ENCODE assay signal across 9 cellular contexts in the genomic region with DNA sequence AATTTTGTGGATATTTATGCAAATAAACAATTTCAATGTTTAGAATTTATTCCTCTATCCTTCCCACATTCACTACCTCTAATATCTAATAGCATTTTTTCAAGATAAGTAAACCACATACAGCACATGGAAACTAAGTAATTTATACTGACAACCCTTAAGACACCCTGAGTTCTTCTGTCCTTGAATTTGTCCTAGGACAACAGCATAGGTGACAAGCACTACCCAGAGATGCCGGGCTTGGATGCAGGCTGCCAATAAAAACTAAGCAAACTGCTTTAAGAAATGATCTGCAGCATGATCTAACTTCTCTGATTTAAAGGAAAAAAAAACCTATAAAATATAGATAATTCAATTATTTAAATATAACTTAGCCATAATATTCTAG. TPM values are rescaled to one million over a fixed set of nuclear protein-coding genes. Genes with fewer than 3 reads are reported as not detected.
A peak's percentile ranks its signal among the peaks of the same experiment; 100 is the strongest.
DNase-seq lines count a peak whose midpoint lies in the region; ATAC-seq, FAIRE-seq and TF ChIP-seq lines count a peak whose summit lies in the region.
"Had no signal": no experiment of that assay in that cellular context is flagged by ENCODE, and none has a peak within 500 bp of the region (broad histone marks: within the 10 kb centered on the region; RNA-seq: fewer than 3 reads in every experiment).

No MANE protein-coding gene starts in this region.

- H3K36me3 Mint-ChIP-seq in activated CD4-positive, alpha-beta T cell treated with anti-CD3 and anti-CD28 coated beads, Interleukin-2, amount 10 ng/mL, durations not matched to agents 24 days and 14 days (ENCODE audit: low read depth) = peaks cover 7% of the 10 kb centered on the region

- no peak for TF ChIP-seq CTCF in adrenal gland (IDR thresholded peaks at IDR 0.05)
- no peak for TF ChIP-seq CTCF in HepG2 (CRISPR knock-in tag; IDR thresholded peaks at IDR 0.05)

- peak overlapping the region in 3 of 4 donors; percentile 4 to 60 (median 27) for H3K4me3 ChIP-seq in adrenal gland
- peak overlapping the region in 2 of 3 experiments; percentile 32; a peak in 2 of 6 replicates for H3K4me3 ChIP-seq in HepG2 (replicated peaks in 1 of 3; ENCODE audit: insufficient read depth in 1 of 3, low read depth in 2 of 3, low read length in 3 of 3)
- peak overlapping the region; percentile 8 for H3K4me3 ChIP-seq in thymus (ENCODE audit: low read length)

- FAIRE-seq in HepG2 (lab: Jason Lieb, UNC) = no peak
- FAIRE-seq: TTC549 had no signal

- ATAC-seq in HepG2 = no peak
- ATAC-seq in HG02763 (IDR thresholded peaks at IDR 0.05; ENCODE audit: unreplicated experiment) = no peak
- no peak for ATAC-seq in HG03354 (IDR thresholded peaks at IDR 0.05; ENCODE audit: poor library complexity, severe bottlenecking, unreplicated experiment)

- H2AFZ ChIP-seq in HepG2 (ENCODE audit: low read length) = no peak overlapping the region

- H3K9me3 Mint-ChIP-seq in activated CD4-positive, alpha-beta T cell treated with anti-CD3 and anti-CD28 coated beads, Interleukin-2, amount 10 ng/mL, durations not matched to agents 24 days and 14 days = no peaks in the 10 kb centered on the region

- 18 to 24% (median 23%) methylated on average over 1 of the region's 1 CpG for WGBS in adrenal gland, 4 donors
- WGBS in HepG2 (ENCODE audit: low lambda C conversion rate) = 88% methylated on average over 1 of the region's 1 CpG
- whole genome bisulfite sequencing in thymus = 88% methylated on average over 1 of the region's 1 CpG

- H3K9me3 ChIP-seq in adrenal gland (replicated peaks in 1 of 3) = no peaks in the 10 kb centered on the region
- H3K9me3 ChIP-seq in HepG2 (ENCODE audit: low read length) = no peaks in the 10 kb centered on the region
- H3K9me3 ChIP-seq in thymus (ENCODE audit: control insufficient read depth) = no peaks in the 10 kb centered on the region

- intact Hi-C loops in activated CD4-positive, alpha-beta T cell treated with anti-CD3 and anti-CD28 coated beads, Interleukin-2, amount 10 ng/mL, durations not matched to agents 24 days and 14 days (cut with micrococcal nuclease) = loop anchor here (1.0 to 5.0 kb wide), 5 partner anchors 14 to 548 kb away; a partner anchor contains a TSS
- intact Hi-C loops in adrenal gland (cut with DNase I) (no loop called here), HepG2 (cut with micrococcal nuclease; ENCODE audit: unreplicated experiment) (loop anchor here (10.0 kb wide), 1 partner anchor 145 kb away; a partner anchor contains a TSS)

- peaks cover 44% of the 10 kb centered on the region for H3K4me1 Mint-ChIP-seq in activated CD4-positive, alpha-beta T cell treated with anti-CD3 and anti-CD28 coated beads, Interleukin-2, amount 10 ng/mL, durations not matched to agents 24 days and 14 days

- TF ChIP-seq EP300 in HepG2 (IDR thresholded peaks at IDR 0.05; ENCODE audit: low read depth in 2 of 2, low read length in 2 of 2) = no peak
- TF ChIP-seq EP300 in HepG2 (CRISPR knock-in tag; IDR thresholded peaks at IDR 0.05; ENCODE audit: borderline replicate concordance) = no peak

- peaks cover 13 to 58% of the 10 kb centered on the region in 2 donors for H3K4me1 ChIP-seq in adrenal gland (replicated peaks in 1 of 2)
- H3K4me1 ChIP-seq in HepG2 (ENCODE audit: insufficient read depth, low read length) = peaks cover 72% of the 10 kb centered on the region
- peaks cover 5% of the 10 kb centered on the region for H3K4me1 ChIP-seq in thymus (ENCODE audit: control insufficient read depth, insufficient read depth, low read length)

- no peaks in the 10 kb centered on the region for H4K20me1 ChIP-seq in HepG2 (ENCODE audit: insufficient read depth, low read length)

- no peaks in the 10 kb centered on the region for H3K36me3 ChIP-seq in adrenal gland (replicated peaks in 1 of 2)
- peaks cover 0 to 3% of the 10 kb centered on the region in 2 experiments; a peak in 1 of 5 replicates for H3K36me3 ChIP-seq in HepG2 (replicated peaks in 1 of 2; ENCODE audit: control insufficient read depth in 1 of 2, insufficient read depth in 2 of 2, low read length in 2 of 2)
- no peaks in the 10 kb centered on the region for H3K36me3 ChIP-seq in thymus (ENCODE audit: control insufficient read depth, insufficient read depth)

- CTCF ChIA-PET in HepG2 (lab: Yijun Ruan, JAX; ENCODE audit: low intra/inter-chr PET ratio, low total read pairs) = no interaction called here

- no peaks in the 10 kb centered on the region for H3K27me3 Mint-ChIP-seq in activated CD4-positive, alpha-beta T cell treated with anti-CD3 and anti-CD28 coated beads, Interleukin-2, amount 10 ng/mL, durations not matched to agents 24 days and 14 days

- H3K9ac ChIP-seq in HepG2 (ENCODE audit: insufficient read depth, low read depth, low read length) = 0 out of 2 replicates have a peak overlapping the region, but pooled peaks have one; percentile 16

- no peaks in the 10 kb centered on the region for H3K27me3 ChIP-seq in adrenal gland
- H3K27me3 ChIP-seq in HepG2 (ENCODE audit: control insufficient read depth in 1 of 2, insufficient read depth in 2 of 2, low read length in 2 of 2) = no peaks in the 10 kb centered on the region
- H3K27me3 ChIP-seq in thymus (ENCODE audit: control insufficient read depth, insufficient read depth) = no peaks in the 10 kb centered on the region

- peaks cover 94% of the 10 kb centered on the region for H3K79me2 ChIP-seq in HepG2 (ENCODE audit: insufficient read depth, low read length)

- no peak for TF ChIP-seq RAD21 in HepG2 (CRISPR knock-in tag; IDR thresholded peaks at IDR 0.05)

- TF ChIP-seq POLR2A in adrenal gland (IDR thresholded peaks at IDR 0.05) (no peak), HepG2 (IDR thresholded peaks at IDR 0.05; ENCODE audit: insufficient read depth in 1 of 2, low read depth in 2 of 2, low read length in 2 of 2) (no peak)

- no peak for DNase-seq in activated CD4-positive, alpha-beta T cell treated with anti-CD3 and anti-CD28 coated beads, Interleukin-2, amount 10 ng/mL, durations not matched to agents 24 days and 14 days
- no peak for DNase-seq in activated CD4-positive, alpha-beta T cell treated with anti-CD3 and anti-CD28 coated beads, Interleukin-2, amount 50 U/mL, for 4 hours
- DNase-seq in adrenal gland (no peak), HepG2 (ENCODE audit: low spot score) (no peak), GOT3 (lab: John Stamatoyannopoulos, UW) (no peak)

- no TSS peak for BruUV-seq in HepG2 (replicated peaks; lab: Mats Ljungman, UMichigan)

- POLR2A ChIA-PET in HepG2 (lab: Yijun Ruan, JAX) = no interaction called here

- peak overlapping the region; percentile 57 for H3K4me2 ChIP-seq in HepG2 (ENCODE audit: low read depth, low read length)

- peak overlapping the region; percentile 88 for H3K4me3 Mint-ChIP-seq in activated CD4-positive, alpha-beta T cell treated with anti-CD3 and anti-CD28 coated beads, Interleukin-2, amount 10 ng/mL, durations not matched to agents 24 days and 14 days

- in situ Hi-C loops in HepG2 (cut with HindIII; ENCODE audit: extremely low pct_ligation_motif_present, low pct_unique_long_range_greater_than_20kb) = no loop called here

- H3K27ac ChIP-seq in adrenal gland (peak overlapping the region; percentile 35 to 76 (median 60)), HepG2 (ENCODE audit: extremely low read length, insufficient read depth, low read length) (no peak overlapping the region), thymus (ENCODE audit: low read depth) (no peak overlapping the region)

- peak overlapping the region; percentile 88 for H3K27ac Mint-ChIP-seq in activated CD4-positive, alpha-beta T cell treated with anti-CD3 and anti-CD28 coated beads, Interleukin-2, amount 10 ng/mL, durations not matched to agents 24 days and 14 days

TF ChIP-seq in HepG2, 621 proteins besides CTCF, POLR2A, EP300 and RAD21 (continues in another document):
- TF ChIP-seq SP1 (IDR thresholded peaks at IDR 0.05) (no peak), SP1 (CRISPR knock-in tag; IDR thresholded peaks at IDR 0.05) (no peak), ZNF878 (CRISPR knock-in tag; IDR thresholded peaks at IDR 0.05) (no peak)
- TF ChIP-seq, protein P1, sequence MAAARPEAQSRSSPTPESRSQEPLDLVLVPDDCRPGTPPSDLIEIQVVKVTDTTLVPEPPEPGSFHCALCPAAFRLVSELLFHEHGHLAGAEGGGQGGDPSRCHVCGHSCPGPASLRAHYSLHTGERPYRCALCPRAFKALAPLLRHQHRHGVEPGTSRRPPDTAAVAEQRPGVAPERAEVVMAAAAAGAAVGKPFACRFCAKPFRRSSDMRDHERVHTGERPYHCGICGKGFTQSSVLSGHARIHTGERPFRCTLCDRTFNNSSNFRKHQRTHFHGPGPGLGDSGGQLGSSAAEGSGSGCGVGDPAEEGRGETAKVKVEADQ (CRISPR knock-in tag; IDR thresholded peaks at IDR 0.05; ENCODE audit: borderline replicate concordance) = no peak

RNA-seq across cellular contexts. Expression of a gene that starts 22.7 kb away (rescaled TPM):
- total RNA-seq in activated CD4-positive, alpha-beta T cell treated with anti-CD3 and anti-CD28 coated beads, Interleukin-2, amount 10 ng/mL, durations not matched to agents 24 days and 14 days = 34.6 and 35.8 TPM in 2 replicates
- total RNA-seq in adrenal gland = 10 to 100 TPM in 7 of 8 donors, 1 to 10 TPM in 1; 10.0 to 65.5 (median 21.3) TPM
- polyA plus RNA-seq in adrenal gland = 10 to 100 TPM; 13.1 to 34.4 (median 23.6) TPM
- 22.8 and 34.0 TPM in 2 replicates for total RNA-seq in HepG2 (2016; rRNA removed; fragmentation: Illumina TruSeq; extraction: Trizol)
- 16.1 and 17.7 TPM in 2 replicates for total RNA-seq in HepG2 (2016; cell fraction: cytosol; rRNA removed; fragmentation: Illumina TruSeq; extraction: Trizol; ENCODE audit: low read depth)
- 20.7 and 28.8 TPM in 2 replicates for total RNA-seq in HepG2 (2016; cell fraction: insoluble cytoplasmic fraction; rRNA removed; fragmentation: Illumina TruSeq; extraction: Trizol)
- total RNA-seq in HepG2 (2016; cell fraction: membrane; rRNA removed; fragmentation: Illumina TruSeq; extraction: Trizol) = 18.3 and 19.0 TPM in 2 replicates
- total RNA-seq in HepG2 (2016; cell fraction: nucleus; rRNA removed; fragmentation: Illumina TruSeq; extraction: Trizol) = 33.8 and 36.2 TPM in 2 replicates
- 9.6 and 16.9 TPM in 2 replicates for polyA plus RNA-seq in HepG2 (2011; rRNA removed)
- polyA plus RNA-seq in HepG2 (2011; cell fraction: cytosol; rRNA removed) = 4.9 and 7.5 TPM in 2 replicates
- polyA plus RNA-seq in HepG2 (2011; cell fraction: nucleus; rRNA removed) = 3.7 and 5.4 TPM in 2 replicates
- polyA plus RNA-seq in HepG2 (2012) = 22.4 and 29.1 TPM in 2 replicates
- 6.0 and 6.1 TPM in 2 replicates for polyA plus RNA-seq in HepG2 (2016; cell fraction: cytosol; fragmentation: Illumina TruSeq; extraction: Trizol; ENCODE audit: low read depth)
- polyA plus RNA-seq in HepG2 (2016; cell fraction: insoluble cytoplasmic fraction; fragmentation: Illumina TruSeq; extraction: Trizol; ENCODE audit: low read depth) = 24.5 and 27.3 TPM in 2 replicates
- 13.7 and 13.9 TPM in 2 replicates for polyA plus RNA-seq in HepG2 (2016; cell fraction: membrane; fragmentation: Illumina TruSeq; extraction: Trizol; ENCODE audit: low read depth)
- polyA plus RNA-seq in HepG2 (2016; cell fraction: nucleus; fragmentation: Illumina TruSeq; extraction: Trizol; ENCODE audit: insufficient read depth, low read depth) = 42.4 and 45.3 TPM in 2 replicates
- polyA minus RNA-seq in HepG2 (2011; rRNA and poly(A)+ RNA removed; ENCODE audit: low replicate concordance) = 2.7 and 3.2 TPM in 2 replicates
- polyA minus RNA-seq in HepG2 (2011; cell fraction: cytosol; rRNA and poly(A)+ RNA removed) = 5.7 and 7.7 TPM in 2 replicates
- polyA minus RNA-seq in HepG2 (2011; cell fraction: nucleus; rRNA and poly(A)+ RNA removed) = 28.3 and 30.0 TPM in 2 replicates
- 50.0 TPM for polyA plus RNA-seq in thymus

Comparison
In these comparisons a context has a peak if more than half of its experiments do, and no peak if none do; other contexts are left out.
1. H3K27ac ChIP-seq: peak in adrenal gland (5 of 5); none in HepG2 (single experiment) and thymus (single experiment).
2. intact Hi-C loops: an anchor here in activated CD4-positive, alpha-beta T cell treated with anti-CD3 and anti-CD28 coated beads, Interleukin-2, amount 10 ng/mL, durations not matched to agents 24 days and 14 days (1.0 to 5.0 kb wide) and HepG2 (10.0 kb wide); none called in adrenal gland.
3. Peak in every context shown above with its lines, with median percentiles within 50 percentile points of each other: H3K4me3 ChIP-seq.